7 cellular contexts compared by ENCODE assay signal in the genomic region with DNA sequence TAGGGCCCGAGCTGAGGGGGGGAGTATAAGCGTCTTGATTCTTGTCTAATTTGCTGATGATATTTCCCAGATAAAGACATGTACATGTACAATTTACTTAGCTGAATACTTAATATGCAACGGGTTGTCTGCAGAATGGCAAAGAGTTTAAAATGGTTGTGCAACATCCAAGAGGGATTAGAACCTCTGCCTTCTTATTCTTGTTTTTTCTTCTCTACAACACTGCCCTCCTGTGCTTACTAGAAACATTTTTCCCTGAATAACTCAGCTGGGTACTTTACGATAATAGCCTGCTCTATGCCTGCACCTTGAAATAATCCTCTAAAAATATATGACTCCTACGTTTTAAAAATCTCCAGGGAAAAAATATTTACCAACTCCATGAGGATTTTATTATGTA. TPM values are rescaled to one million over a fixed set of nuclear protein-coding genes. Genes with fewer than 3 reads are reported as not detected.
A peak's percentile ranks its signal among the peaks of the same experiment; 100 is the strongest.
DNase-seq lines count a peak whose midpoint lies in the region; ATAC-seq lines count a peak whose summit lies in the region.

No MANE protein-coding gene starts in this region.

- ATAC-seq in GM19324 (IDR thresholded peaks at IDR 0.05; ENCODE audit: low FRiP score, unreplicated experiment) = peak; percentile 42
- no peak for ATAC-seq in HG02678 (IDR thresholded peaks at IDR 0.05; ENCODE audit: unreplicated experiment)

- DNase-seq in NCI-H1436 (lab: John Stamatoyannopoulos, UW) (peak; percentile 16), cerebellar cortex (ENCODE audit: low spot score) (peak; percentile 14), renal cortical epithelial cell (ENCODE audit: low read depth) (peak; percentile 80), SW480 (ENCODE audit: low spot score) (no peak), ecto neural progenitor cell (ENCODE audit: low spot score) (no peak)

RNA-seq across cellular contexts. Expression of gene INTS12, which starts 41.8 kb away (rescaled TPM):
- total RNA-seq in renal cortical epithelial cell = 18.2 and 27.5 TPM in 2 replicates

RNA-seq across cellular contexts. Expression of gene GSTCD, which starts 41.9 kb away (rescaled TPM):
- 33.0 and 36.3 TPM in 2 replicates for total RNA-seq in renal cortical epithelial cell

Comparison
In these comparisons a context has a peak if more than half of its experiments do, and no peak if none do; other contexts are left out.
1. DNase-seq: peak in NCI-H1436 (single experiment), cerebellar cortex (single experiment) and renal cortical epithelial cell (single experiment); none in SW480 (single experiment) and ecto neural progenitor cell (single experiment).